ENCODE assay signal across 1 cellular context in genomic region chr4:138242830-138243149, GRCh38.
TF ChIP-seq lines count a peak whose summit lies in the region.

No MANE protein-coding gene starts in this region.

TF ChIP-seq in HepG2, 621 proteins besides CTCF, POLR2A, EP300 and RAD21 (continued from another document):
- TF ChIP-seq PRDM15 (CRISPR knock-in tag; IDR thresholded peaks at IDR 0.05) (no peak), ZNF274 (CRISPR knock-in tag; IDR thresholded peaks at IDR 0.05) (no peak), MIER3 (CRISPR knock-in tag; IDR thresholded peaks at IDR 0.05; ENCODE audit: borderline replicate concordance) (no peak)
